ENCODE assay signal across 14 cellular contexts in genomic region chr5:124918618-124919017, GRCh38.
DNase-seq lines count a peak whose midpoint lies in the region; ATAC-seq, FAIRE-seq and TF ChIP-seq lines count a peak whose summit lies in the region.
"Had no signal": no experiment of that assay in that cellular context is flagged by ENCODE, and none has a peak within 500 bp of the region (broad histone marks: within the 10 kb centered on the region; RNA-seq: fewer than 3 reads in every experiment).

No MANE protein-coding gene starts in this region.

- H2AFZ ChIP-seq in DND-41 (ENCODE audit: low read depth, low read length) (no peak overlapping the region), SU-DHL-6 (ENCODE audit: low read depth, low read length, severe bottlenecking) (peak overlapping the region; percentile 86), HepG2 (ENCODE audit: low read length) (no peak overlapping the region)

- TF ChIP-seq RAD21 in HepG2 (CRISPR knock-in tag; IDR thresholded peaks at IDR 0.05): no peak

- no peak overlapping the region for H3K27ac Mint-ChIP-seq in MCF 10A (ENCODE audit: low read depth, unreplicated experiment)
- H3K27ac Mint-ChIP-seq: CD4-positive, alpha-beta memory T cell; H9 had no signal

- 19% methylated on average over 2 of the region's 2 CpGs for WGBS in HepG2 (ENCODE audit: low lambda C conversion rate)

- H3K9me3 ChIP-seq in DND-41 (ENCODE audit: insufficient read depth, low read length, severe bottlenecking): peaks cover 9% of the 10 kb centered on the region
- no peaks in the 10 kb centered on the region for H3K9me3 ChIP-seq in SU-DHL-6 (ENCODE audit: insufficient read depth, low read length)
- H3K9me3 ChIP-seq in HepG2 (ENCODE audit: low read length): no peaks in the 10 kb centered on the region

- FAIRE-seq in HepG2 (lab: Jason Lieb, UNC) (no peak), H54 (lab: Jason Lieb, UNC) (no peak)

- H3K9ac ChIP-seq in DND-41 (ENCODE audit: low read depth, low read length): no peak overlapping the region
- H3K9ac ChIP-seq in SU-DHL-6 (ENCODE audit: low read length): peak overlapping the region; percentile 54
- H3K9ac ChIP-seq in HepG2 (ENCODE audit: insufficient read depth, low read depth, low read length): no peak overlapping the region

- H3K4me1 ChIP-seq in DND-41 (ENCODE audit: insufficient read depth, low read length) (peaks cover 79% of the 10 kb centered on the region), HepG2 (ENCODE audit: insufficient read depth, low read length) (no peaks in the 10 kb centered on the region)

- intact Hi-C loops in HepG2 (cut with micrococcal nuclease; ENCODE audit: unreplicated experiment) (no loop called here), MCF 10A (cut with micrococcal nuclease) (no loop called here)

- H3K4me2 ChIP-seq in DND-41 (ENCODE audit: insufficient read depth, low read length) (no peak overlapping the region), SU-DHL-6 (ENCODE audit: low read depth, low read length, poor library complexity, severe bottlenecking) (peak overlapping the region; percentile 75), HepG2 (ENCODE audit: low read depth, low read length) (no peak overlapping the region)

- TF ChIP-seq POLR2A in HepG2 (IDR thresholded peaks at IDR 0.05; ENCODE audit: insufficient read depth in 1 of 2, low read depth in 2 of 2, low read length in 2 of 2): no peak
- no peak for TF ChIP-seq POLR2A in H54 (IDR thresholded peaks at IDR 0.05; ENCODE audit: low read depth, low read length)

- no peaks in the 10 kb centered on the region for H3K27me3 Mint-ChIP-seq in MCF 10A (ENCODE audit: insufficient read depth, unreplicated experiment)
- H3K27me3 Mint-ChIP-seq: CD4-positive, alpha-beta memory T cell had no signal

- in situ Hi-C loops in HepG2 (cut with HindIII; ENCODE audit: extremely low pct_ligation_motif_present, low pct_unique_long_range_greater_than_20kb): no loop called here

- H3K27ac ChIP-seq in DND-41 (ENCODE audit: low read length) (peak overlapping the region; percentile 70; the same call in 1 of the 2 replicates), SU-DHL-6 (ENCODE audit: low read depth, low read length) (peak overlapping the region; percentile 89), HepG2 (ENCODE audit: extremely low read length, insufficient read depth, low read length) (no peak overlapping the region), temporal lobe (ENCODE audit: low read depth, low read length) (peak overlapping the region; percentile 13)
- H3K27ac ChIP-seq: C4-2B had no signal

- no peaks in the 10 kb centered on the region for H3K4me1 Mint-ChIP-seq in MCF 10A (ENCODE audit: insufficient read depth, unreplicated experiment)
- H3K4me1 Mint-ChIP-seq: CD4-positive, alpha-beta memory T cell; H9 had no signal

- no peaks in the 10 kb centered on the region for H3K9me2 ChIP-seq in SU-DHL-6 (replicated peaks; ENCODE audit: insufficient read depth, low read length)

- no peak overlapping the region for H3K4me3 ChIP-seq in DND-41 (ENCODE audit: low read depth in 1 of 2, low read length in 2 of 2)
- H3K4me3 ChIP-seq in SU-DHL-6 (ENCODE audit: insufficient read depth, low read length, poor library complexity, severe bottlenecking): no peak overlapping the region
- H3K4me3 ChIP-seq in HepG2 (replicated peaks in 1 of 3; ENCODE audit: insufficient read depth in 1 of 3, low read depth in 2 of 3, low read length in 3 of 3): no peak overlapping the region

- H3K27me3 ChIP-seq in DND-41 (ENCODE audit: insufficient read depth, low read length, poor library complexity) (no peaks in the 10 kb centered on the region), SU-DHL-6 (ENCODE audit: low read length) (no peaks in the 10 kb centered on the region), HepG2 (ENCODE audit: control insufficient read depth in 1 of 2, insufficient read depth in 2 of 2, low read length in 2 of 2) (no peaks in the 10 kb centered on the region)

- no peak for ATAC-seq in DND-41 (ENCODE audit: insufficient read depth, low read depth)
- ATAC-seq in HepG2: no peak

- POLR2A ChIA-PET in HepG2 (lab: Yijun Ruan, JAX) (no interaction called here), MCF 10A (lab: Yijun Ruan, JAX) (no interaction called here)

- H3K79me2 ChIP-seq in DND-41 (ENCODE audit: insufficient read depth, low read length): no peaks in the 10 kb centered on the region
- H3K79me2 ChIP-seq in SU-DHL-6 (ENCODE audit: insufficient read depth, low read length): no peaks in the 10 kb centered on the region
- H3K79me2 ChIP-seq in HepG2 (ENCODE audit: insufficient read depth, low read length): no peaks in the 10 kb centered on the region

- BruUV-seq in HepG2 (replicated peaks; lab: Mats Ljungman, UMichigan): no TSS peak
- BruUV-seq in MCF 10A (replicated peaks; lab: Mats Ljungman, UMichigan): no TSS peak

- TF ChIP-seq EP300 in HepG2 (IDR thresholded peaks at IDR 0.05; ENCODE audit: low read depth in 2 of 2, low read length in 2 of 2) (no peak), HepG2 (CRISPR knock-in tag; IDR thresholded peaks at IDR 0.05; ENCODE audit: borderline replicate concordance) (no peak)

- no peak overlapping the region for H3K4me3 Mint-ChIP-seq in MCF 10A (ENCODE audit: unreplicated experiment)
- H3K4me3 Mint-ChIP-seq: CD4-positive, alpha-beta memory T cell; H9 had no signal

- H3K36me3 Mint-ChIP-seq in MCF 10A (ENCODE audit: insufficient read depth, unreplicated experiment): no peaks in the 10 kb centered on the region
- H3K36me3 Mint-ChIP-seq: CD4-positive, alpha-beta memory T cell had no signal

- H3K9me3 Mint-ChIP-seq in MCF 10A (ENCODE audit: unreplicated experiment): no peaks in the 10 kb centered on the region

- H3F3A ChIP-seq in SU-DHL-6 (ENCODE audit: insufficient read depth): peaks cover 28% of the 10 kb centered on the region

- CTCF ChIA-PET in HepG2 (lab: Yijun Ruan, JAX; ENCODE audit: low intra/inter-chr PET ratio, low total read pairs) (no interaction called here), MCF 10A (lab: Yijun Ruan, JAX) (no interaction called here)

- TF ChIP-seq CTCF in DND-41 (IDR thresholded peaks at IDR 0.05; ENCODE audit: borderline replicate concordance, extremely low read depth, low read length, poor library complexity, severe bottlenecking) (no peak), SU-DHL-6 (IDR thresholded peaks at IDR 0.05; ENCODE audit: insufficient read depth, low read length, poor library complexity, severe bottlenecking) (no peak), HepG2 (CRISPR knock-in tag; IDR thresholded peaks at IDR 0.05) (no peak), MCF 10A (IDR thresholded peaks at IDR 0.05; ENCODE audit: unreplicated experiment) (no peak)

- no peaks in the 10 kb centered on the region for H4K20me1 ChIP-seq in DND-41 (ENCODE audit: insufficient read depth, low read length)
- H4K20me1 ChIP-seq in SU-DHL-6 (ENCODE audit: low read depth, low read length): no peaks in the 10 kb centered on the region
- H4K20me1 ChIP-seq in HepG2 (ENCODE audit: insufficient read depth, low read length): no peaks in the 10 kb centered on the region

- no peaks in the 10 kb centered on the region for H3K36me3 ChIP-seq in DND-41 (ENCODE audit: insufficient read depth, low read length)
- H3K36me3 ChIP-seq in SU-DHL-6 (ENCODE audit: low read length): no peaks in the 10 kb centered on the region
- no peaks in the 10 kb centered on the region for H3K36me3 ChIP-seq in HepG2 (replicated peaks in 1 of 2; ENCODE audit: control insufficient read depth in 1 of 2, insufficient read depth in 2 of 2, low read length in 2 of 2)

- no peak for DNase-seq in DND-41
- DNase-seq in HepG2 (ENCODE audit: low spot score): no peak
- DNase-seq in H54 (ENCODE audit: insufficient read length, low spot score): no peak
- DNase-seq in pons (ENCODE audit: low spot score): no peak
- no peak for DNase-seq in MCF 10A (ENCODE audit: unreplicated experiment)
- DNase-seq: ACHN; CD4-positive, alpha-beta memory T cell; DMS79; GF-D8; H9; IMR-90 had no signal

TF ChIP-seq in HepG2, 621 proteins besides CTCF, POLR2A, EP300 and RAD21 (continues in another document):
- no peak for TF ChIP-seq RXRB (CRISPR knock-in tag; IDR thresholded peaks at IDR 0.05; ENCODE audit: borderline replicate concordance)
- TF ChIP-seq ZNF550 (CRISPR knock-in tag; IDR thresholded peaks at IDR 0.05; ENCODE audit: borderline replicate concordance): no peak
- no peak for TF ChIP-seq NCOA2 (CRISPR knock-in tag; IDR thresholded peaks at IDR 0.05)
- no peak for TF ChIP-seq MED8 (CRISPR knock-in tag; IDR thresholded peaks at IDR 0.05; ENCODE audit: insufficient replicate concordance)
- no peak for TF ChIP-seq PPARG (CRISPR knock-in tag; conservative IDR thresholded peaks at IDR 0.05)
- no peak for TF ChIP-seq BATF2 (CRISPR knock-in tag; IDR thresholded peaks at IDR 0.05)
